In the genomic region with DNA sequence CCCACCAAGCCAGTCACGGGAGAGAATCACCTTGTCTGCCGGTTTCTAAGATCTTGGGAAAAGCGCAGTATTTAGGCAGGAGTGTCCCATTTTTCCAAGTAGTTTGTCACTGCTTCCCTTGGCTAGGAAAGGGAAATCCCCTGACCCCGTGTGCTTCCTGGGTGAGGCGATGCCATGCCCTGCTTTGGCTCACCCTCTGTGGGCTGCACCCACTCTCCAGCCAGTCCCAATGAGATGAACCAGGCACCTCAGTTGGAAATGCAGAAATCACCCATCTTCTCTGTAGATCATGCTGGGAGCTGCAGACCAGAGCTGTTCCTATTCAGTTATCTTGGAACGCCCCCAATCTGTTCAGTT, we compare ENCODE assay signal across 11 cellular contexts.
"Had no signal": no experiment of that assay in that cellular context is flagged by ENCODE, and none has a peak within 500 bp of the region (broad histone marks: within the 10 kb centered on the region; RNA-seq: fewer than 3 reads in every experiment).

No MANE protein-coding gene starts in this region.

- ATAC-seq: GM23338, HCT116 had no signal

- H3K27ac ChIP-seq: GM23248 had no signal

- DNase-seq: GM23248, GOT3, H7, H9, HCEC 1CT, HFFc6 had no signal

- FAIRE-seq: H1, H54 had no signal

- H3K9me3 ChIP-seq: HAP-1 had no signal

- H3K36me3 ChIP-seq: HAP-1 had no signal

- H3K9ac ChIP-seq: GM23248 had no signal

- H3K4me1 ChIP-seq: HAP-1 had no signal

- H3K4me2 ChIP-seq: GM23338 had no signal

- H2AFZ ChIP-seq: GM23248, GM23338 had no signal

- H3K4me3 ChIP-seq: GM23248, GM23338, HAP-1 had no signal
